26 cellular contexts compared by ENCODE assay signal in the genomic region with DNA sequence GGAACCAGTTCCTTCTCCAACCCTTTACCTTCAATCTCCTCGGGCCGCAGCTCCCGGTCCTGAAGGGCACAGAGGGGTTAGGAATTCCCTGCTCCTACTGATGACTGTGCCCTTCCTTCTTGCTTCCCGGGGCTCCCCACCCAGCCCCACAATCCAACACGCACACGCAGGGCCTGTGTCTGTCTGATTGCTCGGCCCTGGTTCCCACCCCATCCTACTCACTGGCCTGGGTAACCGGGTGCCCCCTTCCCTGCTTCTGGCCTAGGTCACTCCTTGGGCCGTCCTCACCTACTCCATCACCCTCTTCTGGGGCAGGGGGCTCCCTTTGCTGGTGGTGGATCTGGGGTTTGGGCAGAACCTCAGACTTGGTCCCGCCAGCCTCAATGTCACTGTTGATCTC. TPM values are rescaled to one million over a fixed set of nuclear protein-coding genes. Genes with fewer than 3 reads are reported as not detected.
"Had no signal": no experiment of that assay in that cellular context is flagged by ENCODE, and none has a peak within 500 bp of the region (broad histone marks: within the 10 kb centered on the region; RNA-seq: fewer than 3 reads in every experiment).

No MANE protein-coding gene starts in this region.

- ATAC-seq: naive thymus-derived CD8-positive, alpha-beta T cell; psoas muscle; right cardiac atrium; right lobe of liver; stimulated activated naive B cell treated with anti-CD40 and anti-IgM and Interleukin-4, amounts not matched to agents 10 μg/mL and 1 μg/mL and 100 μg/mL, for 72 hours had no signal

- H3K4me1 ChIP-seq: parathyroid adenoma, psoas muscle, spleen, stomach, thyroid gland, tibial nerve, upper lobe of left lung, vagina had no signal

- FAIRE-seq: urothelium cell line had no signal

- H2AFZ ChIP-seq: parathyroid adenoma had no signal

- H3K9ac ChIP-seq: parathyroid adenoma had no signal

- H3K4me2 ChIP-seq: smooth muscle cell had no signal

- H3K27me3 ChIP-seq: ovary, right lobe of liver, thyroid gland, tibial nerve, upper lobe of left lung, vagina had no signal

- DNase-seq: naive thymus-derived CD8-positive, alpha-beta T cell; nephron progenitor cell; occipital lobe; ovary; psoas muscle; right lobe of liver; spleen; stimulated activated CD4-positive, alpha-beta T cell treated with anti-CD3 and anti-CD28 coated beads, Interleukin-12 subunit alpha, Interleukin-12 subunit beta, amount 100 ng/mL, for 4 hours; stimulated activated CD4-positive, alpha-beta T cell treated with anti-CD3 and anti-CD28 coated beads, Interleukin-1b, Interleukin-23, amount 100 ng/mL, for 48 hours; stimulated activated CD4-positive, alpha-beta T cell treated with anti-CD3 and anti-CD28 coated beads, Interleukin-4, amount 100 ng/mL, for 1 hour; stimulated activated CD4-positive, alpha-beta T cell treated with anti-CD3 and anti-CD28 coated beads, Interleukin-4, amount 100 ng/mL, for 4 hours; stimulated activated CD8-positive, alpha-beta memory T cell treated with anti-CD3 and anti-CD28 coated beads, Interleukin-4, amount 100 ng/mL, for 48 hours; stimulated activated naive B cell treated with anti-CD40 and anti-IgM and Interleukin-4, amounts not matched to agents 10 μg/mL and 1 μg/mL and 100 μg/mL, for 72 hours; stimulated activated naive CD4-positive, alpha-beta T cell treated with Interleukin-2 at 50 U/mL for 16 hours; stomach; thyroid gland; trophoblast cell had no signal

- H3K36me3 ChIP-seq: ovary, right lobe of liver, spleen, stomach, thoracic aorta, thyroid gland, tibial nerve, upper lobe of left lung, vagina had no signal

- H3K27ac ChIP-seq: ovary, parathyroid adenoma, psoas muscle, right lobe of liver, skin epidermis, spleen, stomach, thoracic aorta, thyroid gland, tibial nerve, upper lobe of left lung, vagina had no signal

- H3K9me3 ChIP-seq: ovary, psoas muscle, right lobe of liver, spleen, stomach, thoracic aorta, thyroid gland, tibial nerve, upper lobe of left lung, vagina had no signal

- H3K4me3 ChIP-seq: ovary, psoas muscle, right lobe of liver, skin epidermis, smooth muscle cell, spleen, stomach, thoracic aorta, thyroid gland, tibial nerve, upper lobe of left lung, vagina had no signal

RNA-seq across cellular contexts. Expression of a gene that starts 1.3 kb away (rescaled TPM):
- polyA plus RNA-seq: naive thymus-derived CD8-positive, alpha-beta T cell; ovary; psoas muscle; right cardiac atrium; smooth muscle cell; spleen; stomach had no signal
